ENCODE assay signal across 8 cellular contexts in genomic region chr11:61967177-61967923, GRCh38. TPM values are rescaled to one million over a fixed set of nuclear protein-coding genes. Genes with fewer than 3 reads are reported as not detected.
A peak's percentile ranks its signal among the peaks of the same experiment; 100 is the strongest.
DNase-seq lines count a peak whose midpoint lies in the region; ATAC-seq, FAIRE-seq and TF ChIP-seq lines count a peak whose summit lies in the region.

Gene FTH1 (minus strand): TSS chr11:61967634. CDS start chr11:61967425, 209 bp downstream.

- peak within 1 kb of the TSS; percentile 92 to 95 for H3K4me3 ChIP-seq in right atrium auricular region
- H3K4me3 ChIP-seq in uterus, result peak within 1 kb of the TSS; percentile 67 to 95

- intact Hi-C loops in T-helper 2 cell treated with Interferon-gamma antibody and Interleukin-4, amounts not matched to agents 100 ng/mL and 5 ng/mL, for 36 hours (cut with micrococcal nuclease), result loop anchor here (1.0 to 5.0 kb wide), 5 partner anchors 58 to 175 kb away; partner anchors contain the start of genes FADS1, FEN1 and TMEM258
- intact Hi-C loops in uterus (cut with DNase I; ENCODE audit: low total_unique reads), result no loop called here

- H3K4me1 ChIP-seq in right atrium auricular region (peaks cover 0 to 77% of the 10 kb centered on the region in 2 donors), uterus (peaks cover 15 to 21% of the 10 kb centered on the region in 2 donors)

- DNase-seq in GM12891 (ENCODE audit: insufficient read length, low spot score) (peak; percentile 77), NCI-H146 treated with DMSO at 0.1 percent for 48 hours (lab: John Stamatoyannopoulos, UW; ENCODE audit: unreplicated experiment) (peak; percentile 82), right atrium auricular region (ENCODE audit: low spot score) (peak; percentile 96), putamen (ENCODE audit: low spot score) (peak; percentile 94), uterus (peak; percentile 91 to 94)

- H3K27me3 ChIP-seq in right atrium auricular region (no peaks in the 10 kb centered on the region), uterus (no peaks in the 10 kb centered on the region)

- H3K36me3 ChIP-seq in right atrium auricular region, result peaks cover 45% of the 10 kb centered on the region
- no peaks in the 10 kb centered on the region for H3K36me3 ChIP-seq in uterus

- TF ChIP-seq CTCF in right atrium auricular region (IDR thresholded peaks at IDR 0.05), result no peak
- TF ChIP-seq CTCF in uterus (IDR thresholded peaks at IDR 0.05), result peak in 2 of 4 experiments; percentile 2 to 34

- ATAC-seq in HG02840 (IDR thresholded peaks at IDR 0.05; ENCODE audit: low FRiP score, unreplicated experiment), result peak; percentile 51

- H3K9me3 ChIP-seq in right atrium auricular region, result no peaks in the 10 kb centered on the region
- H3K9me3 ChIP-seq in uterus, result no peaks in the 10 kb centered on the region

- TF ChIP-seq POLR2A in GM12891 (IDR thresholded peaks at IDR 0.05; ENCODE audit: low read depth, low read length) (peak; percentile 89), uterus (IDR thresholded peaks at IDR 0.05) (peak; percentile 97 to 100)

- FAIRE-seq in GM12891 (lab: Jason Lieb, UNC), result no peak

- H3K27ac ChIP-seq in angular gyrus (ENCODE audit: low read depth, low read length) (peak within 1 kb of the TSS; percentile 99), right atrium auricular region (peak within 1 kb of the TSS; percentile 99 to 100), uterus (peak within 1 kb of the TSS; percentile 100)

TF ChIP-seq in GM12891, 5 proteins besides CTCF, POLR2A, EP300 and RAD21:
- TF ChIP-seq TAF1 (IDR thresholded peaks at IDR 0.05; ENCODE audit: low read depth, low read length), result peak; percentile 11; the same call in 1 of the 2 replicates
- TF ChIP-seq POLR2AphosphoS5 (IDR thresholded peaks at IDR 0.05; ENCODE audit: low read depth, low read length), result peak; percentile 94
- TF ChIP-seq POU2F2 (IDR thresholded peaks at IDR 0.05; ENCODE audit: low read depth, low read length), result peak; percentile 77; the same call in 1 of the 2 replicates
- no peak for TF ChIP-seq PAX5 (IDR thresholded peaks at IDR 0.05; ENCODE audit: insufficient read depth, low read length, severe bottlenecking)
- no peak for TF ChIP-seq SPI1 (IDR thresholded peaks at IDR 0.05; ENCODE audit: low read depth, low read length)

RNA-seq across cellular contexts. Expression of gene FTH1, which starts in this region (rescaled TPM):
- 1,402 TPM for polyA plus RNA-seq in GM12891 (2012; ENCODE audit: low read depth, missing spikeins)
- 895 and 896 TPM in 2 replicates for total RNA-seq in T-helper 2 cell treated with Interferon-gamma antibody and Interleukin-4, amounts not matched to agents 100 ng/mL and 5 ng/mL, for 36 hours
- total RNA-seq in right atrium auricular region (1,000 to 10,000 TPM; 2,265 to 2,787 TPM), uterus (1,000 to 10,000 TPM in 3 of 4 donors, 100 to 1,000 TPM in 1; 402 to 1,927 (median 1,615) TPM)

Comparison
In these comparisons a context has a peak if more than half of its experiments do, and no peak if none do; other contexts are left out.
1. Peak in every context shown above with its lines: DNase-seq, ATAC-seq, H3K4me3 ChIP-seq and H3K27ac ChIP-seq.